In the genomic region with DNA sequence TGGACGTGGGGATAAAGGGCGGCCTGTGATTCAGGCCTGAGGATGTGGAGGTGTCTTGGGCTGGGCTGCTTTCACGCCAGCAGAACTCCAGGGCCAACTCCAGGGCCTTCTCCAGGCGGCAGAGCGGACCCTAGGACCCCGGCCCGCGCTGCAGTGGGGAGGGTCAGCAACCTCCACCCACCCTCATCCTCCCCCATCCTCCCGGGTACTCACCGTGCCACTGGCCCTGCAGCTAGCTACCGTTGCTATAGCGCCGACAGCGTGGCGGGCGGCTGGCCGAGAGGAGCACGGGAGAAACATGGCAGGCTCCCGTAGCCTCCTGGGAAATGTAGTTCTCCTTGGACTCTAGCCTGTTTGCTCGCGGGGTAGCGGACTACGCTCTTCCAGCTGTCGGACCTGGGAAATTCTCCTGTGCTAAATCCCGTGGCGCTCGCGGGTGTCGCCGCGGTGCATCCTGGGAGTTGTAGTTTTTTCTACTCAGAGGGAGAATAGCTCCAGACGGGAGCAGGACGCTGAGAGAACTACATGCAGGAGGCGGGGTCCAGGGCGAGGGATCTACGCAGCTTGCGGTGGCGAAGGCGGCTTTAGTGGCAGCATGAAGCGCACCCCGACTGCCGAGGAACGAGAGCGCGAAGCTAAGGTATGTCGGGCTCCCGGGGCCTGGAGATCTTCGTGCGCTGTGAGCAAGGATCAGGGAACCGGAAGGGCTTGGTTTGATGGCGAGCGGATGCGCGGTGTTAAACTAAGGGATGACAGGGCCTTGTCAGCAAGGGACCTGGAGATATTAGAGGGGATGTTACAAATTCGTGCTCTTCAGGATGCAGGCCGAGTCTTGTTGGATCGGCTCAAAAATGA, we compare ENCODE assay signal across 8 cellular contexts. TPM values are rescaled to one million over a fixed set of nuclear protein-coding genes. Genes with fewer than 3 reads are reported as not detected.
A peak's percentile ranks its signal among the peaks of the same experiment; 100 is the strongest.
DNase-seq lines count a peak whose midpoint lies in the region; ATAC-seq and TF ChIP-seq lines count a peak whose summit lies in the region.

A gene (plus strand): TSS at position 567 of the 855 bp plus-strand sequence.
A gene (minus strand): TSS at position 270 of the 855 bp plus-strand sequence. CDS start 3,136 bp downstream, outside the sequence.

- TF ChIP-seq CTCF in H9 (conservative IDR thresholded peaks at IDR 0.05) (no peak), foreskin keratinocyte (conservative IDR thresholded peaks at IDR 0.05) (peak; percentile 29), neural progenitor cell (IDR thresholded peaks at IDR 0.05) (peak; percentile 10)

- no peak within 1 kb of the TSS for H4K91ac ChIP-seq in H9 (ENCODE audit: insufficient read length, low read depth, low read length)

- H3K4me3 Mint-ChIP-seq in H9 (peak within 1 kb of the TSS; percentile 93 to 97), neural progenitor cell (peak within 1 kb of the TSS; percentile 99)

- H4K20me1 ChIP-seq in H9 (ENCODE audit: control insufficient read depth, insufficient read depth, insufficient read length) (no peaks in the 10 kb centered on the region), neural progenitor cell (ENCODE audit: low read depth) (no peaks in the 10 kb centered on the region)

- no peak within 1 kb of the TSS for H2BK120ac ChIP-seq in H9 (ENCODE audit: low read depth, low read length, poor library complexity, severe bottlenecking)

- H2BK20ac ChIP-seq in H9 (ENCODE audit: low read depth, low read length, poor library complexity, severe bottlenecking): no peak within 1 kb of the TSS

- no peak within 1 kb of the TSS for H2BK15ac ChIP-seq in H9 (ENCODE audit: low read depth, low read length)

- H3K4me1 ChIP-seq in ES-I3 (ENCODE audit: insufficient read depth, low read length): peaks cover 3% of the 10 kb centered on the region; the same call in 1 of the 2 replicates
- no peaks in the 10 kb centered on the region for H3K4me1 ChIP-seq in H9 (ENCODE audit: insufficient read depth, low read length)
- no peaks in the 10 kb centered on the region for H3K4me1 ChIP-seq in foreskin keratinocyte
- H3K4me1 ChIP-seq in neural progenitor cell: no peaks in the 10 kb centered on the region

- H4K5ac ChIP-seq in H9 (ENCODE audit: insufficient read length, low read depth, low read length): no peak within 1 kb of the TSS

- peaks cover 5% of the 10 kb centered on the region; the same call in 1 of the 2 replicates for H3K36me3 ChIP-seq in ES-I3 (ENCODE audit: insufficient read depth, low read length)
- H3K36me3 ChIP-seq in MG63: peaks cover 56% of the 10 kb centered on the region
- no peaks in the 10 kb centered on the region for H3K36me3 ChIP-seq in neural progenitor cell

- no peak within 1 kb of the TSS for H2BK5ac ChIP-seq in H9 (ENCODE audit: insufficient read length, low read length)

- H2BK12ac ChIP-seq in H9 (ENCODE audit: insufficient read length, low read depth, low read length): no peak within 1 kb of the TSS

- peaks cover 7% of the 10 kb centered on the region for H3K23me2 ChIP-seq in H9 (ENCODE audit: insufficient read length, low read depth, low read length, poor library complexity, severe bottlenecking)

- H2AK5ac ChIP-seq in H9 (ENCODE audit: insufficient read length, low read length): no peak within 1 kb of the TSS

- no peak within 1 kb of the TSS for H3K56ac ChIP-seq in H9 (ENCODE audit: insufficient read length, low read depth, low read length)

- no peak within 1 kb of the TSS for H3K18ac ChIP-seq in H9 (ENCODE audit: insufficient read length, low read depth, low read length)

- ATAC-seq in foreskin keratinocyte: peak; percentile 98

- H3K4me1 Mint-ChIP-seq in H9 (peaks cover 8 to 13% of the 10 kb centered on the region in 2 experiments), neural progenitor cell (peaks cover 9% of the 10 kb centered on the region)

- peak within 1 kb of the TSS; percentile 87 for H3K4me3 ChIP-seq in MG63
- peak within 1 kb of the TSS; percentile 74 for H3K4me3 ChIP-seq in neural progenitor cell

- no peaks in the 10 kb centered on the region for H3F3A ChIP-seq in neural progenitor cell (ENCODE audit: low read depth)

- H3K4me2 ChIP-seq in H9 (ENCODE audit: insufficient read depth, insufficient read length, low read length) (peak within 1 kb of the TSS; percentile 82), neural progenitor cell (peak within 1 kb of the TSS; percentile 99)

- DNase-seq in H9 (peak; percentile 99), MG63 (peak; percentile 100), SHP77 treated with DMSO at 0.1 percent for 48 hours (lab: John Stamatoyannopoulos, UW) (peak; percentile 98), activated gamma-delta T cell treated with Interleukin-2 at 50 U/mL for 16 hours (peak; percentile 95), foreskin keratinocyte (peak; percentile 96 to 98), neural progenitor cell (ENCODE audit: low spot score) (peak; percentile 99), stromal cell of bone marrow (ENCODE audit: low read depth) (peak; percentile 98)

- WGBS in H9 (ENCODE audit: extremely low coverage, insufficient read length, low lambda C conversion rate): no CpG with 5 or more reads among the region's 57 CpGs

- H3K9ac ChIP-seq in ES-I3 (ENCODE audit: low read depth, low read length) (peak within 1 kb of the TSS; percentile 77; the same call in 1 of the 2 replicates), H9 (ENCODE audit: extremely low read depth, insufficient read length, low read length) (peak within 1 kb of the TSS; percentile 71), neural progenitor cell (peak within 1 kb of the TSS; percentile 57)

- H3K79me2 ChIP-seq in H9 (ENCODE audit: insufficient read depth, low read length) (0 out of 2 replicates have a peak, but pooled peaks cover 1% of the 10 kb centered on the region), neural progenitor cell (ENCODE audit: low read depth) (peaks cover 64% of the 10 kb centered on the region)

- H3K27ac Mint-ChIP-seq in H9: peak within 1 kb of the TSS; percentile 81 to 97 (median 95); a peak in 6 of 7 replicates
- peak within 1 kb of the TSS; percentile 78 for H3K27ac Mint-ChIP-seq in neural progenitor cell

- H3K27me3 ChIP-seq in H9 (ENCODE audit: insufficient read depth, low read length) (no peaks in the 10 kb centered on the region), MG63 (no peaks in the 10 kb centered on the region), foreskin keratinocyte (no peaks in the 10 kb centered on the region), neural progenitor cell (no peaks in the 10 kb centered on the region)

- no peak within 1 kb of the TSS for H3T11ph ChIP-seq in H9 (ENCODE audit: low read length)

- H3K79me1 ChIP-seq in H9 (ENCODE audit: insufficient read depth, low read depth, low read length, poor library complexity, severe bottlenecking): no peaks in the 10 kb centered on the region

- H3K14ac ChIP-seq in H9 (ENCODE audit: insufficient read depth, low read length): no peak within 1 kb of the TSS

- H3K9me3 ChIP-seq in ES-I3 (ENCODE audit: control insufficient read depth, insufficient read depth, low read length) (no peaks in the 10 kb centered on the region), H9 (ENCODE audit: control insufficient read depth, low read depth, low read length) (no peaks in the 10 kb centered on the region), MG63 (0 out of 2 replicates have a peak, but pooled peaks cover 2% of the 10 kb centered on the region), neural progenitor cell (ENCODE audit: low read depth) (no peaks in the 10 kb centered on the region)

- H3K27ac ChIP-seq in H9 (ENCODE audit: insufficient read length, low read depth, low read length) (no peak within 1 kb of the TSS), foreskin keratinocyte (peak within 1 kb of the TSS; percentile 36), neural progenitor cell (no peak within 1 kb of the TSS)

- H2AFZ ChIP-seq in H9 (ENCODE audit: low read length) (no peak within 1 kb of the TSS), neural progenitor cell (replicated peaks) (peak within 1 kb of the TSS; percentile 70)

- no peak within 1 kb of the TSS for H3K23ac ChIP-seq in H9 (ENCODE audit: insufficient read length, low read depth, low read length)

- H3K4ac ChIP-seq in H9 (ENCODE audit: low read depth, low read length): no peak within 1 kb of the TSS

- H3K27me3 Mint-ChIP-seq in H9 (ENCODE audit: low read depth): no peaks in the 10 kb centered on the region
- peaks cover 4% of the 10 kb centered on the region for H3K27me3 Mint-ChIP-seq in neural progenitor cell (ENCODE audit: insufficient read depth, low read depth)

- H3K9me3 Mint-ChIP-seq in H9 (peaks cover 0 to under 1% of the 10 kb centered on the region in 2 experiments; a peak in 2 of 5 replicates), neural progenitor cell (no peaks in the 10 kb centered on the region)

- peaks cover 4 to 9% (median 5%) of the 10 kb centered on the region in 3 experiments; a peak in 5 of 7 replicates for H3K36me3 Mint-ChIP-seq in H9 (ENCODE audit: insufficient read depth in 1 of 3, low read depth in 3 of 3)
- H3K36me3 Mint-ChIP-seq in neural progenitor cell: peaks cover 17% of the 10 kb centered on the region

- no peak within 1 kb of the TSS for H4K8ac ChIP-seq in H9 (replicated peaks; ENCODE audit: insufficient read length, low read depth, low read length)

RNA-seq across cellular contexts. Expression of the first gene that starts in this region (rescaled TPM):
- 67.9 and 69.0 TPM in 2 replicates for total RNA-seq in H9 (2021)
- total RNA-seq in MG63 (2014; rRNA removed; shearing (Covaris generic); ENCODE audit: low replicate concordance): 88.6 TPM in 2 replicates
- total RNA-seq in foreskin keratinocyte: 65.7 and 67.3 TPM in 2 replicates
- 12.7 and 14.0 TPM in 2 replicates for polyA plus RNA-seq in foreskin keratinocyte
- 110 TPM in 2 replicates for total RNA-seq in neural progenitor cell (ENCODE audit: low replicate concordance)

RNA-seq across cellular contexts. Expression of the second gene that starts in this region (rescaled TPM):
- total RNA-seq in H9 (2021): 11.7 and 12.1 TPM in 2 replicates
- 13.5 and 20.6 TPM in 2 replicates for total RNA-seq in MG63 (2014; rRNA removed; shearing (Covaris generic); ENCODE audit: low replicate concordance)
- total RNA-seq in foreskin keratinocyte: 9.7 and 9.8 TPM in 2 replicates
- polyA plus RNA-seq in foreskin keratinocyte: 3.7 and 3.8 TPM in 2 replicates
- total RNA-seq in neural progenitor cell (ENCODE audit: low replicate concordance): 18.6 and 23.2 TPM in 2 replicates
